22 cellular contexts compared by ENCODE assay signal in genomic region chr20:42721923-42722322, GRCh38.
"Had no signal": no experiment of that assay in that cellular context is flagged by ENCODE, and none has a peak within 500 bp of the region (broad histone marks: within the 10 kb centered on the region; RNA-seq: fewer than 3 reads in every experiment).

No MANE protein-coding gene starts in this region.

- DNase-seq: kidney glomerular epithelial cell; left colon; left lung; lower lobe of right lung; mammary epithelial cell; mesenchymal stem cell; naive thymus-derived CD8-positive, alpha-beta T cell; occipital lobe; right lobe of liver; stimulated activated CD4-positive, alpha-beta T cell treated with anti-CD3 and anti-CD28 coated beads, Interleukin-1b, Interleukin-23, amount 100 ng/mL, for 48 hours; stimulated activated CD4-positive, alpha-beta T cell treated with anti-CD3 and anti-CD28 coated beads, Interleukin-2, amount 100 ng/mL, for 48 hours; stimulated activated CD4-positive, alpha-beta T cell treated with anti-CD3 and anti-CD28 coated beads, Interleukin-4, amount 100 ng/mL, for 4 hours; stimulated activated CD8-positive, alpha-beta memory T cell treated with anti-CD3 and anti-CD28 coated beads, Interleukin-4, amount 100 ng/mL, for 48 hours; stimulated activated naive CD4-positive, alpha-beta T cell treated with Interleukin-2 at 50 U/mL for 16 hours; stimulated activated naive CD8-positive, alpha-beta T cell treated with anti-CD3 and anti-CD28 coated beads, Interleukin-15, amount 100 ng/mL, for 72 hours; substantia nigra had no signal

- H2AFZ ChIP-seq: parathyroid adenoma had no signal

- H3K4me2 ChIP-seq: smooth muscle cell had no signal

- H3K79me2 ChIP-seq: parathyroid adenoma had no signal

- ATAC-seq: left colon; left lung; lower lobe of right lung; naive thymus-derived CD8-positive, alpha-beta T cell; right lobe of liver; stimulated activated naive CD8-positive, alpha-beta T cell treated with anti-CD3 and anti-CD28 coated beads, Interleukin-15, amount 100 ng/mL, for 72 hours had no signal

- H3K27ac ChIP-seq: left lung, lower lobe of right lung, neutrophil, parathyroid adenoma, right atrium auricular region, right lobe of liver, tibial nerve, vagina had no signal

- H3K4me1 ChIP-seq: left lung, lower lobe of right lung, parathyroid adenoma, right atrium auricular region, right lobe of liver, tibial nerve, vagina had no signal

- H3K4me3 ChIP-seq: left lung, lower lobe of right lung, right atrium auricular region, right lobe of liver, smooth muscle cell, tibial nerve, vagina had no signal

- H3K9ac ChIP-seq: parathyroid adenoma had no signal

- H3K9me3 ChIP-seq: lower lobe of right lung, neutrophil, right atrium auricular region, right lobe of liver, tibial nerve, vagina had no signal

- H3K36me3 ChIP-seq: left lung, lower lobe of right lung, neutrophil, right atrium auricular region, right lobe of liver, tibial nerve, vagina had no signal

- H3K27me3 ChIP-seq: left lung, neutrophil, right atrium auricular region, right lobe of liver, tibial nerve, vagina had no signal
